ENCODE assay signal across 32 cellular contexts in genomic region chr5:56522169-56522568, GRCh38.
"Had no signal": no experiment of that assay in that cellular context is flagged by ENCODE, and none has a peak within 500 bp of the region (broad histone marks: within the 10 kb centered on the region; RNA-seq: fewer than 3 reads in every experiment).

No MANE protein-coding gene starts in this region.

- H3K4me1 ChIP-seq: colonic mucosa had no signal

- ATAC-seq: activated CD8-positive, alpha-beta T cell treated with anti-CD3 and anti-CD28 coated beads for 36 hours; activated T-cell treated with anti-CD3 and anti-CD28 coated beads, Interleukin-2, amount 50 U/mL, for 72 hours; activated T-helper 17 cell treated with anti-CD3 and anti-CD28 coated beads, Interleukin-2, amount 50 U/mL, for 72 hours had no signal

- H3K9me3 ChIP-seq: ascending aorta, colonic mucosa had no signal

- H3K27ac ChIP-seq: cardiac muscle cell, colonic mucosa, WERI-Rb-1 had no signal

- H3K36me3 ChIP-seq: ascending aorta, cardiac muscle cell, colonic mucosa, WERI-Rb-1 had no signal

- H3K4me3 ChIP-seq: ascending aorta, cardiac muscle cell, colonic mucosa had no signal

- DNase-seq: activated CD4-positive, alpha-beta T cell treated with anti-CD3 and anti-CD28 coated beads, Interleukin-2, amount 10 ng/mL, durations not matched to agents 24 days and 14 days; activated CD4-positive, alpha-beta T cell treated with anti-CD3 and anti-CD28 coated beads, Interleukin-2, amount 50 U/mL, for 4 hours; activated CD8-positive, alpha-beta T cell treated with anti-CD3 and anti-CD28 coated beads for 36 hours; activated gamma-delta T cell; activated naive CD4-positive, alpha-beta T cell treated with Interleukin-2 at 50 U/mL for 16 hours; activated naive CD8-positive, alpha-beta T cell treated with anti-CD3 and anti-CD28 coated beads, Interleukin-2, amount 10 ng/mL, durations not matched to agents 7 days and 5 days; activated T-cell treated with anti-CD3 and anti-CD28 coated beads, Interleukin-2, amount 50 U/mL, for 1 hour; activated T-cell treated with anti-CD3 and anti-CD28 coated beads, Interleukin-2, amount 50 U/mL, for 72 hours; amygdala; colonic mucosa; MM.1S; NCI-H1105; NCI-H1417 treated with DMSO at 0.1 percent for 48 hours; NCI-H187 treated with DMSO at 0.1 percent for 48 hours; NCI-H2081; NCI-H2171 treated with DMSO at 0.1 percent for 48 hours; NCI-H2227 treated with DMSO at 0.1 percent for 48 hours; NCI-H446; NCI-H510A treated with DMSO at 0.1 percent for 48 hours; NCI-H526 treated with DMSO at 0.1 percent for 48 hours; NCI-H82; NK-92 treated with Interleukin-12 subunit alpha and Interleukin-12 subunit beta, amount 100 ng/mL, for 24 hours; OCI-M1; Right ventricle myocardium superior; SW 1271; T-helper 1 cell; T-helper 2 cell; T-helper 9 cell; WERI-Rb-1 had no signal

- H3K27me3 ChIP-seq: ascending aorta, cardiac muscle cell, colonic mucosa had no signal
